10 cellular contexts compared by ENCODE assay signal in the genomic region with DNA sequence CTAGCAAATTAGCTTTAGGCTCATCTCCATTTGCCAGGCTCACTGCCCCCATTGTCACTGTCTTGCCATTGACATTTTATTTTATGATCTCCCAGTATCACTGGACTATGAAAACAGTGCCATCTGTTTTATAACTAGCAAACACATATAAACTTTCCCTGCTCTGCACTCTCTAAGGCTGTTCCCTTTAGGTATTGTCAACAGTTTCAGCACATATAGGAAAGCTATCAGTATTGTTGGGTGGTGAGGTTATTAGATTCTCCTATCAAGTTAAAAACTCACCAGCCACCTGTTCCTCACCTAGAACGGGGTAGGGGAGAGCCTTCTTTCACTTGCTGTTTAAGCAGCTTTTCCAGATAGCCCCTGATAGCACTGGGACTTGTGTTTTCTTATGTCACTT. TPM values are rescaled to one million over a fixed set of nuclear protein-coding genes. Genes with fewer than 3 reads are reported as not detected.
DNase-seq lines count a peak whose midpoint lies in the region; ATAC-seq and TF ChIP-seq lines count a peak whose summit lies in the region.
"Had no signal": no experiment of that assay in that cellular context is flagged by ENCODE, and none has a peak within 500 bp of the region (broad histone marks: within the 10 kb centered on the region; RNA-seq: fewer than 3 reads in every experiment).

No MANE protein-coding gene starts in this region.

- 64% methylated on average over 1 of the region's 1 CpG for WGBS in SK-N-SH (ENCODE audit: low lambda C conversion rate)

- no peaks in the 10 kb centered on the region for H3K9me3 Mint-ChIP-seq in immature natural killer cell

- no peak overlapping the region for H2AFZ ChIP-seq in SK-N-SH (ENCODE audit: low read depth)

- H3K79me2 ChIP-seq in SK-N-SH (ENCODE audit: insufficient read depth) = peaks cover 31% of the 10 kb centered on the region; the same call in 1 of the 2 replicates

- TF ChIP-seq CTCF in SK-N-SH (IDR thresholded peaks at IDR 0.05) = no peak

- H3K27ac ChIP-seq in SK-N-SH (ENCODE audit: low read depth in 2 of 2, low read length in 1 of 2) = peak overlapping the region; percentile 81 to 100; a peak in 3 of 4 replicates
- peak overlapping the region in 15 of 21 experiments; percentile 5 to 83 (median 63) for H3K27ac ChIP-seq in skin epidermis

- H3K27me3 Mint-ChIP-seq in immature natural killer cell (ENCODE audit: low read depth in 3 of 3) = no peaks in the 10 kb centered on the region

- H3K9me2 ChIP-seq in SK-N-SH = no peaks in the 10 kb centered on the region

- ATAC-seq in GM21367 (IDR thresholded peaks at IDR 0.05; ENCODE audit: unreplicated experiment) = no peak

- no peak overlapping the region for H3K4me3 Mint-ChIP-seq in immature natural killer cell

- H3F3A ChIP-seq in SK-N-SH (replicated peaks; ENCODE audit: insufficient read depth) = peaks cover 48% of the 10 kb centered on the region

- TF ChIP-seq RAD21 in SK-N-SH (IDR thresholded peaks at IDR 0.05; ENCODE audit: low read length) = no peak

- no peaks in the 10 kb centered on the region for H3K9me3 ChIP-seq in SK-N-SH

- H3K27ac Mint-ChIP-seq in immature natural killer cell = peak overlapping the region; percentile 38 to 87 (median 73)

- H3K27me3 ChIP-seq in SK-N-SH (ENCODE audit: insufficient read depth) = no peaks in the 10 kb centered on the region

- H3K4me3 ChIP-seq in SK-N-SH (ENCODE audit: low read depth in 2 of 2, low read length in 1 of 2) (no peak overlapping the region), skin epidermis (no peak overlapping the region)

- POLR2A ChIA-PET in SK-N-SH (lab: Yijun Ruan, JAX) = no interaction called here

- CTCF ChIA-PET in SK-N-SH (lab: Yijun Ruan, JAX) = interaction anchor here (0.8 to 2.6 kb wide), 2 partner anchors 10 to 79 kb away, joined by 3 to 23 read pairs; no protein-coding TSS in a partner anchor

- peak overlapping the region; percentile 88 for H3K9ac ChIP-seq in SK-N-SH

- peaks cover 11 to 47% (median 29%) of the 10 kb centered on the region in 3 donors for H3K36me3 Mint-ChIP-seq in immature natural killer cell

- H3K4me1 ChIP-seq in SK-N-SH (ENCODE audit: control insufficient read depth in 1 of 2, insufficient read depth in 2 of 2, low read depth in 1 of 2, low read length in 1 of 2) = peaks cover 6 to 41% of the 10 kb centered on the region in 2 experiments

- DNase-seq in NCI-H2171 treated with DMSO at 0.1 percent for 48 hours (lab: John Stamatoyannopoulos, UW) = peak; percentile 29
- DNase-seq in NCI-H2171 (lab: John Stamatoyannopoulos, UW) = no peak
- DNase-seq in SK-N-SH = no peak
- no peak for DNase-seq in immature natural killer cell
- no peak for DNase-seq in NCI-H1436 (lab: John Stamatoyannopoulos, UW)
- DNase-seq in A172 (ENCODE audit: low spot score) = no peak
- DNase-seq: activated CD4-positive, alpha-beta T cell treated with anti-CD3 and anti-CD28 coated beads, Interleukin-2, amount 50 U/mL, for 48 hours; NCI-H1048 had no signal

- H4K20me1 ChIP-seq in SK-N-SH (ENCODE audit: insufficient read depth) = no peaks in the 10 kb centered on the region

- H3K4me1 Mint-ChIP-seq in immature natural killer cell = peaks cover 37 to 53% of the 10 kb centered on the region in 2 donors

- H3K4me2 ChIP-seq in SK-N-SH = peak overlapping the region; percentile 21; the same call in 1 of the 2 replicates

- peaks cover 0 to 44% of the 10 kb centered on the region in 2 experiments for H3K36me3 ChIP-seq in SK-N-SH (replicated peaks in 1 of 2; ENCODE audit: control insufficient read depth in 1 of 2, insufficient read depth in 2 of 2, low read length in 1 of 2)

- no peak for TF ChIP-seq EP300 in SK-N-SH (IDR thresholded peaks at IDR 0.05; ENCODE audit: borderline replicate concordance in 1 of 2, low read depth in 1 of 2, low read length in 1 of 2)

TF ChIP-seq in SK-N-SH, 30 proteins besides CTCF, POLR2A, EP300 and RAD21:
- TF ChIP-seq GATA2 (CRISPR knock-in tag; IDR thresholded peaks at IDR 0.05) = no peak
- no peak for TF ChIP-seq TCF12 (IDR thresholded peaks at IDR 0.05)

RNA-seq across cellular contexts. Expression of gene CFLAR, which starts 32.5 kb away (rescaled TPM):
- polyA plus RNA-seq in SK-N-SH (2012; rRNA removed) = 23.7 and 32.6 TPM in 2 replicates
- 23.3 and 30.1 TPM in 2 replicates for polyA plus RNA-seq in SK-N-SH (2012; cell fraction: cytosol; rRNA removed)
- polyA plus RNA-seq in SK-N-SH (2012; cell fraction: nucleus; rRNA removed) = 63.1 and 81.3 TPM in 2 replicates
- polyA plus RNA-seq in immature natural killer cell = 100 to 1,000 TPM; 167 to 262 (median 242) TPM
- 57.2 and 57.8 TPM in 2 replicates for total RNA-seq in A172 (2014; rRNA removed; shearing (Covaris generic))

RNA-seq across cellular contexts. Expression of gene CASP10, which starts 34.5 kb away (rescaled TPM):
- polyA plus RNA-seq in SK-N-SH (2012; rRNA removed) (0.12 and 0.31 TPM in 2 replicates), immature natural killer cell (10 to 100 TPM; 13.5 to 37.4 (median 19.8) TPM)
- 0.17 and 0.21 TPM in 2 replicates for polyA plus RNA-seq in SK-N-SH (2012; cell fraction: cytosol; rRNA removed)
- 0.11 and 0.74 TPM in 2 replicates for polyA plus RNA-seq in SK-N-SH (2012; cell fraction: nucleus; rRNA removed)
- 3.2 and 3.9 TPM in 2 replicates for total RNA-seq in A172 (2014; rRNA removed; shearing (Covaris generic))

Comparison
In these comparisons a context has a peak if more than half of its experiments do, and no peak if none do; other contexts are left out.
1. RNA of gene CASP10, which starts 34.5 kb away (polyA plus RNA-seq): 13.5 to 37.4 TPM in immature natural killer cell; 0.11 to 0.74 TPM in SK-N-SH; every median in the first group is over 4 times any median in the second.